7 cellular contexts compared by ENCODE assay signal in genomic region chr9:61864463-61864862, GRCh38.
DNase-seq lines count a peak whose midpoint lies in the region; ATAC-seq, FAIRE-seq and TF ChIP-seq lines count a peak whose summit lies in the region.
"Not testable (repeated sequence)": the region's sequence is repeated elsewhere in the genome, so short reads cannot be mapped to it uniquely, and the experiment has no call there.

No MANE protein-coding gene starts in this region.

- H3K4me3 Mint-ChIP-seq in glutamatergic neuron (ENCODE audit: unreplicated experiment); osteocyte (ENCODE audit: unreplicated experiment): not testable (repeated sequence)

- H3K9me3 Mint-ChIP-seq in glutamatergic neuron (ENCODE audit: unreplicated experiment); osteocyte (ENCODE audit: unreplicated experiment): not testable (repeated sequence)

- not testable (repeated sequence) for H3K4me1 Mint-ChIP-seq in glutamatergic neuron (ENCODE audit: low read depth, unreplicated experiment); osteocyte (ENCODE audit: unreplicated experiment)

- POLR2A ChIA-PET in GM12878 (lab: Charles Lee), result not testable (repeated sequence)

- BruUV-seq in GM12878 (replicated peaks; lab: Mats Ljungman, UMichigan), result TSS peak; percentile 79

- in situ Hi-C loops in GM12878 (cut with MboI), result not testable (repeated sequence)

- H3K79me2 ChIP-seq in GM12878 (ENCODE audit: control insufficient read depth, insufficient read depth, low read length), result not testable (repeated sequence)

- TF ChIP-seq EP300 in GM12878 (IDR thresholded peaks at IDR 0.05; ENCODE audit: borderline replicate concordance in 1 of 2, control insufficient read depth in 1 of 2, low read depth in 2 of 2, low read length in 2 of 2), result not testable (repeated sequence)

- TF ChIP-seq CTCF in Peyer's patch (IDR thresholded peaks at IDR 0.05); GM12878 (IDR thresholded peaks at IDR 0.05 in 2 of 3, conservative IDR thresholded peaks at IDR 0.05 in 1 of 3; ENCODE audit: control insufficient read depth in 2 of 3, extremely low read depth in 1 of 3, insufficient read depth in 1 of 3, low read depth in 3 of 3, low read length in 3 of 3); glutamatergic neuron (IDR thresholded peaks at IDR 0.05; ENCODE audit: partially characterized antibody, unreplicated experiment); osteocyte (IDR thresholded peaks at IDR 0.05); spleen (IDR thresholded peaks at IDR 0.05 in 8 of 11, conservative IDR thresholded peaks at IDR 0.05 in 3 of 11): not testable (repeated sequence)

- H4K20me1 ChIP-seq in GM12878 (ENCODE audit: control insufficient read depth, insufficient read depth), result not testable (repeated sequence)

- ATAC-seq in GM12878, right cardiac atrium: not testable (repeated sequence)

- DNase-seq in Peyer's patch (peak in 2 of 3 donors; percentile 12 to 26), glutamatergic neuron (peak; percentile 2), right cardiac atrium (peak in 2 of 3 donors; percentile 3 to 4), mesenteric fat pad (ENCODE audit: low spot score) (peak; percentile 8), osteocyte (ENCODE audit: extremely low spot score, unreplicated experiment) (peak; percentile 19), spleen (peak; percentile 34)
- not testable (repeated sequence) for DNase-seq in GM12878 (ENCODE audit: low read depth, low spot score)

- not testable (repeated sequence) for H3K9me3 ChIP-seq in Peyer's patch; GM12878 (replicated peaks; ENCODE audit: control insufficient read depth, insufficient read depth, low read length); right cardiac atrium (ENCODE audit: control insufficient read depth, low read length); spleen

- H3K36me3 ChIP-seq in Peyer's patch; GM12878 (ENCODE audit: control insufficient read depth in 2 of 2, insufficient read depth in 2 of 2, low read length in 1 of 2); spleen: not testable (repeated sequence)

- CTCF ChIA-PET in GM12878 (lab: Yijun Ruan, JAX), result not testable (repeated sequence)

- TF ChIP-seq POLR2A in Peyer's patch (IDR thresholded peaks at IDR 0.05); GM12878 (IDR thresholded peaks at IDR 0.05; ENCODE audit: low read depth, low read length); spleen (IDR thresholded peaks at IDR 0.05): not testable (repeated sequence)

- H3K4me3 ChIP-seq in Peyer's patch; GM12878; right cardiac atrium (ENCODE audit: low read length); spleen: not testable (repeated sequence)

- H3K4me1 ChIP-seq in Peyer's patch; GM12878 (ENCODE audit: control insufficient read depth, insufficient read depth, low read length); right cardiac atrium (ENCODE audit: control insufficient read depth, insufficient read depth, low read length); spleen: not testable (repeated sequence)

- SMC1A ChIA-PET in GM12878 (lab: Charles Lee; ENCODE audit: uncharacterized antibody, unreplicated experiment), result not testable (repeated sequence)

- intact Hi-C loops in GM12878 (cut with micrococcal nuclease; ENCODE audit: unreplicated experiment); right cardiac atrium (cut with DNase I); spleen (cut with DNase I; ENCODE audit: low total_unique reads): not testable (repeated sequence)

- 74% methylated on average over 5 of the region's 7 CpGs for WGBS in GM12878 (ENCODE audit: insufficient coverage, insufficient replicate concordance, low lambda C conversion rate, missing lambda C conversion rate)
- WGBS in right cardiac atrium, result 89% methylated on average over 4 of the region's 7 CpGs
- WGBS in spleen, 5 donors, result 85 to 96% (median 92%) methylated on average over 3 to 5 of the region's 7 CpGs

- H3K27me3 Mint-ChIP-seq in glutamatergic neuron (ENCODE audit: unreplicated experiment); osteocyte (ENCODE audit: unreplicated experiment): not testable (repeated sequence)

- not testable (repeated sequence) for H3K9ac ChIP-seq in GM12878 (ENCODE audit: control insufficient read depth, insufficient read depth, low read length)

- H3K27ac ChIP-seq in Peyer's patch; GM12878 (ENCODE audit: control insufficient read depth, insufficient read depth); right cardiac atrium (ENCODE audit: low read length); spleen: not testable (repeated sequence)

- TF ChIP-seq RAD21 in GM12878 (IDR thresholded peaks at IDR 0.05; ENCODE audit: insufficient read depth, low read depth, low read length), result not testable (repeated sequence)

- not testable (repeated sequence) for H3K27me3 ChIP-seq in Peyer's patch; GM12878 (replicated peaks in 1 of 2; ENCODE audit: control insufficient read depth in 2 of 2, insufficient read depth in 2 of 2, low read length in 1 of 2); right cardiac atrium (ENCODE audit: control insufficient read depth, insufficient read depth); spleen (replicated peaks in 1 of 7)

- H3K36me3 Mint-ChIP-seq in glutamatergic neuron (ENCODE audit: unreplicated experiment); osteocyte (ENCODE audit: unreplicated experiment): not testable (repeated sequence)

- not testable (repeated sequence) for FAIRE-seq in GM12878 (lab: Jason Lieb, UNC)

- H3K4me2 ChIP-seq in GM12878 (ENCODE audit: control insufficient read depth, insufficient read depth), result not testable (repeated sequence)

- not testable (repeated sequence) for H2AFZ ChIP-seq in GM12878 (ENCODE audit: control insufficient read depth, low read depth, low read length)

- RAD21 ChIA-PET in GM12878 (lab: Charles Lee; ENCODE audit: unreplicated experiment), result not testable (repeated sequence)

- not testable (repeated sequence) for H3K27ac Mint-ChIP-seq in glutamatergic neuron (ENCODE audit: unreplicated experiment); osteocyte (ENCODE audit: unreplicated experiment)
